In genomic region chr17:20979792-20980083, GRCh38 we compare ENCODE assay signal across 25 cellular contexts.
"Had no signal": no experiment of that assay in that cellular context is flagged by ENCODE, and none has a peak within 500 bp of the region (broad histone marks: within the 10 kb centered on the region; RNA-seq: fewer than 3 reads in every experiment).

No MANE protein-coding gene starts in this region.

- H3K36me3 ChIP-seq: brain microvascular endothelial cell, MG63 had no signal

- H3K4me2 ChIP-seq: KMS-11 had no signal

- H3K9ac ChIP-seq: KMS-11 had no signal

- H3K9me3 Mint-ChIP-seq: activated B cell treated with CpG ODN at 0.5 μM for 24 hours; activated CD4-positive, alpha-beta memory T cell treated with anti-CD3 and anti-CD28 coated beads for 36 hours; activated CD4-positive, alpha-beta T cell treated with anti-CD3 and anti-CD28 coated beads, Interleukin-2, amount 10 ng/mL, durations not matched to agents 7 days and 5 days; activated naive CD4-positive, alpha-beta T cell treated with anti-CD3 and anti-CD28 coated beads, Interleukin-2, amount 10 ng/mL, durations not matched to agents 7 days and 5 days; activated naive CD8-positive, alpha-beta T cell treated with anti-CD3 and anti-CD28 coated beads for 36 hours; activated T-helper 17 cell treated with anti-CD3 and anti-CD28 coated beads, Interleukin-2, amount 50 U/mL, for 72 hours; IgD-negative memory B cell; T-cell had no signal

- DNase-seq: activated B cell treated with CpG ODN at 0.5 μM for 24 hours; activated CD4-positive, alpha-beta memory T cell treated with anti-CD3 and anti-CD28 coated beads for 36 hours; activated CD4-positive, alpha-beta T cell treated with anti-CD3 and anti-CD28 coated beads, Interleukin-2, amount 10 ng/mL, durations not matched to agents 7 days and 5 days; activated CD8-positive, alpha-beta memory T cell treated with anti-CD3 and anti-CD28 coated beads for 24 hours; activated gamma-delta T cell; activated naive CD4-positive, alpha-beta T cell treated with anti-CD3 and anti-CD28 coated beads, Interleukin-2, amount 10 ng/mL, durations not matched to agents 7 days and 5 days; activated naive CD8-positive, alpha-beta T cell treated with anti-CD3 and anti-CD28 coated beads for 36 hours; activated T-cell treated with anti-CD3 and anti-CD28 coated beads, Interleukin-2, amount 50 U/mL, for 48 hours; brain microvascular endothelial cell; MG63; MV-4-11; NCI-H1092 treated with DMSO at 0.1 percent for 48 hours; NCI-H1417 treated with DMSO at 0.1 percent for 48 hours; NCI-H1694; NCI-H2029; NCI-H345; NCI-H510A; T-cell; T-helper 2 cell; T1000 had no signal

- H3K4me1 Mint-ChIP-seq: activated CD4-positive, alpha-beta T cell treated with anti-CD3 and anti-CD28 coated beads, Interleukin-2, amount 10 ng/mL, durations not matched to agents 7 days and 5 days; activated naive CD4-positive, alpha-beta T cell treated with anti-CD3 and anti-CD28 coated beads, Interleukin-2, amount 10 ng/mL, durations not matched to agents 7 days and 5 days; activated naive CD8-positive, alpha-beta T cell treated with anti-CD3 and anti-CD28 coated beads for 36 hours; activated T-helper 17 cell treated with anti-CD3 and anti-CD28 coated beads, Interleukin-2, amount 50 U/mL, for 72 hours; T-cell had no signal

- H3K36me3 Mint-ChIP-seq: activated CD4-positive, alpha-beta memory T cell treated with anti-CD3 and anti-CD28 coated beads for 36 hours; activated naive CD4-positive, alpha-beta T cell treated with anti-CD3 and anti-CD28 coated beads, Interleukin-2, amount 10 ng/mL, durations not matched to agents 7 days and 5 days; activated naive CD8-positive, alpha-beta T cell treated with anti-CD3 and anti-CD28 coated beads for 36 hours; T-cell had no signal

- H3K4me3 ChIP-seq: cardiac muscle cell, MG63, SK-N-MC had no signal

- H3K27me3 Mint-ChIP-seq: activated B cell treated with CpG ODN at 0.5 μM for 24 hours had no signal

- H3K27ac Mint-ChIP-seq: activated B cell treated with CpG ODN at 0.5 μM for 24 hours; activated CD4-positive, alpha-beta memory T cell treated with anti-CD3 and anti-CD28 coated beads for 36 hours; activated CD4-positive, alpha-beta T cell treated with anti-CD3 and anti-CD28 coated beads, Interleukin-2, amount 10 ng/mL, durations not matched to agents 7 days and 5 days; activated naive CD4-positive, alpha-beta T cell treated with anti-CD3 and anti-CD28 coated beads, Interleukin-2, amount 10 ng/mL, durations not matched to agents 7 days and 5 days; activated naive CD8-positive, alpha-beta T cell treated with anti-CD3 and anti-CD28 coated beads for 36 hours; activated T-helper 17 cell treated with anti-CD3 and anti-CD28 coated beads, Interleukin-2, amount 50 U/mL, for 72 hours; T-cell had no signal

- H3K4me3 Mint-ChIP-seq: activated B cell treated with CpG ODN at 0.5 μM for 24 hours; activated CD4-positive, alpha-beta memory T cell treated with anti-CD3 and anti-CD28 coated beads for 36 hours; activated CD4-positive, alpha-beta T cell treated with anti-CD3 and anti-CD28 coated beads, Interleukin-2, amount 10 ng/mL, durations not matched to agents 7 days and 5 days; activated naive CD4-positive, alpha-beta T cell treated with anti-CD3 and anti-CD28 coated beads, Interleukin-2, amount 10 ng/mL, durations not matched to agents 7 days and 5 days; activated naive CD8-positive, alpha-beta T cell treated with anti-CD3 and anti-CD28 coated beads for 36 hours; activated T-helper 17 cell treated with anti-CD3 and anti-CD28 coated beads, Interleukin-2, amount 50 U/mL, for 72 hours; IgD-negative memory B cell; T-cell had no signal

- H3K27me3 ChIP-seq: brain microvascular endothelial cell, cardiac muscle cell, MG63 had no signal

- H3K27ac ChIP-seq: brain microvascular endothelial cell, cardiac muscle cell, KMS-11, SK-N-MC had no signal

- H3K9me3 ChIP-seq: MG63 had no signal
